15 cellular contexts compared by ENCODE assay signal in the genomic region with DNA sequence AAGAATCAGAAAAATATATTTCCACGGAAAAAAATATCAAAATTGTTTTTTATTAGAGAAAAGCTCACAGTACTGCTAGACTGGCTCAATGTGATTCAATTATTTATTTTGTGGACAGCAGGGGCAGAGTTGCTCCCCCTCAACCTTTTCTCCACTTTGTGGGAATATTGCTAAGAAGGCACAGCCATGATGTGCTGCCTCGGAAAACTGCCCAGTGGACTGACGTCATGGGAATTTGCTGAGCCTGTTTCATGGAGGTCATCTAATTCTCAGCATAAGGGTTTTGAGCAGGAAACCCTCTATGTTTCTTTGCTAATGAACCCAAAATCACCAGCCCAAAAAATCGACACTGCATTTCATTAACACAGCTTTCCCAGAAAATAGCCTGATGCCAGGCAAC.
DNase-seq lines count a peak whose midpoint lies in the region; ATAC-seq and TF ChIP-seq lines count a peak whose summit lies in the region.
"Had no signal": no experiment of that assay in that cellular context is flagged by ENCODE, and none has a peak within 500 bp of the region (broad histone marks: within the 10 kb centered on the region; RNA-seq: fewer than 3 reads in every experiment).

No MANE protein-coding gene starts in this region.

- DNase-seq in HT1080 (ENCODE audit: low read depth): peak; percentile 30
- DNase-seq in brain pericyte (ENCODE audit: low read depth, low spot score): peak; percentile 24
- peak; percentile 65 for DNase-seq in right atrium auricular region (ENCODE audit: low spot score)
- peak; percentile 64 for DNase-seq in sigmoid colon
- DNase-seq in NCI-H1436 (lab: John Stamatoyannopoulos, UW): no peak
- DNase-seq in left lung: no peak
- DNase-seq: CD8-positive, alpha-beta T cell; effector CD8-positive, alpha-beta T cell; NCI-H1417; stimulated activated CD4-positive, alpha-beta T cell treated with anti-CD3 and anti-CD28 coated beads, Interleukin-12 subunit alpha, Interleukin-12 subunit beta, amount 100 ng/mL, for 4 hours; SW 1271; testis had no signal

- no peak for TF ChIP-seq CTCF in right atrium auricular region (IDR thresholded peaks at IDR 0.05)
- no peak for TF ChIP-seq CTCF in sigmoid colon (IDR thresholded peaks at IDR 0.05)
- no peak for TF ChIP-seq CTCF in left lung (IDR thresholded peaks at IDR 0.05)

- H3K27me3 ChIP-seq in right atrium auricular region (no peaks in the 10 kb centered on the region), sigmoid colon (no peaks in the 10 kb centered on the region), left lung (no peaks in the 10 kb centered on the region)
- H3K27me3 ChIP-seq: testis had no signal

- 71 to 82% methylated on average over 4 of the region's 4 CpGs for WGBS in sigmoid colon, 2 donors

- intact Hi-C loops in sigmoid colon (cut with DNase I) (no loop called here), left lung (cut with DNase I) (no loop called here)

- H3K36me3 ChIP-seq in right atrium auricular region: no peaks in the 10 kb centered on the region
- no peaks in the 10 kb centered on the region for H3K36me3 ChIP-seq in sigmoid colon
- H3K36me3 ChIP-seq in left lung: no peaks in the 10 kb centered on the region

- TF ChIP-seq EP300 in sigmoid colon (IDR thresholded peaks at IDR 0.05): no peak

- ATAC-seq in HG03354 (IDR thresholded peaks at IDR 0.05; ENCODE audit: poor library complexity, severe bottlenecking, unreplicated experiment): no peak
- no peak for ATAC-seq in GM18520 (IDR thresholded peaks at IDR 0.05; ENCODE audit: unreplicated experiment)
- ATAC-seq in left lung: no peak
- ATAC-seq: activated CD4-positive, CD25-positive, alpha-beta regulatory T cell treated with anti-CD3 and anti-CD28 coated beads, Interleukin-2, amount 50 U/mL, for 24 hours; CD8-positive, alpha-beta T cell had no signal

- H3K4me1 ChIP-seq in right atrium auricular region (no peaks in the 10 kb centered on the region), sigmoid colon (no peaks in the 10 kb centered on the region), left lung (no peaks in the 10 kb centered on the region)
- H3K4me1 ChIP-seq: testis had no signal

- no peak overlapping the region for H3K4me3 ChIP-seq in right atrium auricular region
- no peak overlapping the region for H3K4me3 ChIP-seq in sigmoid colon
- no peak overlapping the region for H3K4me3 ChIP-seq in left lung
- H3K4me3 ChIP-seq: testis had no signal

- H3K9me3 ChIP-seq in right atrium auricular region (no peaks in the 10 kb centered on the region), sigmoid colon (no peaks in the 10 kb centered on the region), left lung (no peaks in the 10 kb centered on the region)
- H3K9me3 ChIP-seq: testis had no signal

- H3K27ac ChIP-seq in right atrium auricular region (no peak overlapping the region), sigmoid colon (no peak overlapping the region), left lung (no peak overlapping the region)
- H3K27ac ChIP-seq: testis had no signal

- TF ChIP-seq POLR2A in sigmoid colon (IDR thresholded peaks at IDR 0.05): no peak

Comparison
In these comparisons a context has a peak if more than half of its experiments do, and no peak if none do; other contexts are left out.
1. DNase-seq: peak in HT1080 (single experiment), brain pericyte (single experiment), right atrium auricular region (single experiment) and sigmoid colon (single experiment); none in NCI-H1436 (single experiment) and left lung (0 of 2).